Comparison of ENCODE assay signal across 8 cellular contexts in genomic region chr7:132709971-132710567, GRCh38.
DNase-seq lines count a peak whose midpoint lies in the region; ATAC-seq and TF ChIP-seq lines count a peak whose summit lies in the region.

No MANE protein-coding gene starts in this region.

- WGBS in heart right ventricle, 2 donors = 57 to 58% methylated on average over 7 of the region's 7 CpGs

- H3K27me3 ChIP-seq in heart right ventricle = no peaks in the 10 kb centered on the region

- no peak overlapping the region for H3K27ac ChIP-seq in heart right ventricle

- no peak for ATAC-seq in heart right ventricle
- ATAC-seq in Right ventricle myocardium inferior = no peak
- ATAC-seq in HG02884 (IDR thresholded peaks at IDR 0.05; ENCODE audit: unreplicated experiment) = no peak

- peak in 8 of 9 donors; percentile 24 to 62 (median 54) for TF ChIP-seq CTCF in heart right ventricle (IDR thresholded peaks at IDR 0.05)
- peak; percentile 66 for TF ChIP-seq CTCF in fibroblast of pulmonary artery (IDR thresholded peaks at IDR 0.05; ENCODE audit: low read length, missing control alignments)

- H3K36me3 ChIP-seq in heart right ventricle = no peaks in the 10 kb centered on the region

- no peak overlapping the region for H3K4me3 ChIP-seq in heart right ventricle
- H3K4me3 ChIP-seq in fibroblast of pulmonary artery (replicated peaks; ENCODE audit: low read depth, low read length) = no peak overlapping the region

- intact Hi-C loops in heart right ventricle (cut with DNase I) = loop anchor here in 2 of 10 donors (10.0 kb wide), 1 partner anchor 725 kb away; no protein-coding TSS in a partner anchor
- intact Hi-C loops in Right ventricle myocardium inferior (cut with DNase I) = no loop called here

- H3K4me1 ChIP-seq in heart right ventricle = no peaks in the 10 kb centered on the region

- DNase-seq in heart right ventricle (peak in 1 of 2 donors; percentile 11), Right ventricle myocardium inferior (ENCODE audit: missing footprints) (no peak), RPMI8226 (peak; percentile 35), fibroblast of pulmonary artery (ENCODE audit: low read depth) (peak; percentile 66), DMS79 treated with DMSO at 0.1 percent for 48 hours (lab: John Stamatoyannopoulos, UW) (no peak), OCI-M2 (lab: John Stamatoyannopoulos, UW; ENCODE audit: unreplicated experiment) (no peak)
- peak; percentile 6 for DNase-seq in stimulated activated CD4-positive, alpha-beta T cell treated with anti-CD3 and anti-CD28 coated beads, Interleukin-4, amount 100 ng/mL, for 1 hour

- no peaks in the 10 kb centered on the region for H3K9me3 ChIP-seq in heart right ventricle

Comparison
In these comparisons a context has a peak if more than half of its experiments do, and no peak if none do; other contexts are left out.
1. DNase-seq: peak in RPMI8226 (single experiment), fibroblast of pulmonary artery (single experiment) and stimulated activated CD4-positive, alpha-beta T cell treated with anti-CD3 and anti-CD28 coated beads, Interleukin-4, amount 100 ng/mL, for 1 hour (single experiment); none in Right ventricle myocardium inferior (single experiment), DMS79 treated with DMSO at 0.1 percent for 48 hours (single experiment) and OCI-M2 (single experiment).